In the genomic region with DNA sequence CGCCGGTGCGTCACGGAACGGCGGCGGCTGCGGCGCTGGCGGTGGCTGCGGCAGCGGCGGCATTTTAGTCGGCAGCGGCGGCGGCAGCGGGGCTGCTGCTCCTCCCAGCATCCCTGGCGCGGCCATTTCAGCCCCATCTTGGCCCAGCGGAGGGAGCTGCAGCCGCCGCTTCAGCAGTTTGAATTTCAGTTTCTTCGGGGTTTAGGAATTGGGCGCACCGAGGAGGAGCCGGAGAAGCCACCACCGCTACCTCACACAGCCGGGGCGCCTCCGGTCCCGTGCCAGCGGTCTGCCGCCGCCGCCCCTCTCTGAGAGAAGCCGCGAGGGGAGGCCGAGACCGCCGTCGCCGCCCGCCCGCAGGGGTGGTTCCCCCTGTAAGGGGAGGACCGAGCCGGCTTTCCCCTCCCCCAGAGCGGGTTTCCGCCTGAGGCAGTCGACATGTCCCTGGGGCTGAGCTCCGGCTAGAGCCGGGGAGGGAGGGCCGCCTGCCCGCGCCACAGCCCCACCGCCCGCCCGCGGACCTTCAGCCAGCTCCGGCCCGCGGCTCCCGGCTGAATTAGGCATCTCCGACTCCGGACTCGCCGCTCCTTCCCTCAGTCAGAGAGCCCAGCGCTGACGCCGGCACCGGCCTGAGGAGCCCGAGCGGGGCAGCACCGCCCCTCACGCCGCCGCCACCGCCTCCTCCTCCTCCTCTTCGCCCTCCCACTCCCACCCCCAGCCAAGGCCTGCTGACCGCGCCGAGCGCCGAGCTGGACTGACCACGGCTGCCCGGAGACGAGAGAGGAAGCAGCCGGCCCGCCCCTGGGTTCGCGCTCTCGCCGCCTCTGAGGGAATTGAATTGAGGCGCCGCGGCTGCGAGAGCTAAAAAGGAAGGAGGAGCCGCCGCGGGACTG, we compare ENCODE assay signal across 8 cellular contexts. TPM values are rescaled to one million over a fixed set of nuclear protein-coding genes. Genes with fewer than 3 reads are reported as not detected.
DNase-seq lines count a peak whose midpoint lies in the region; ATAC-seq and TF ChIP-seq lines count a peak whose summit lies in the region.

A gene (plus strand): TSS at position 67 of the 893 bp plus-strand sequence. CDS start 1,053 bp downstream, outside the sequence.

- H4K20me1 ChIP-seq in BLaER1, result peaks cover 47% of the 10 kb centered on the region

- H3K4me3 Mint-ChIP-seq in activated CD4-positive, alpha-beta T cell treated with anti-CD3 and anti-CD28 coated beads, Interleukin-2, amount 10 ng/mL, durations not matched to agents 24 days and 14 days, result peak within 1 kb of the TSS; percentile 81

- peak within 1 kb of the TSS; percentile 95 for H3K4me2 ChIP-seq in BLaER1

- H3K27ac Mint-ChIP-seq in activated CD4-positive, alpha-beta T cell treated with anti-CD3 and anti-CD28 coated beads, Interleukin-2, amount 10 ng/mL, durations not matched to agents 24 days and 14 days, result peak within 1 kb of the TSS; percentile 92

- peaks cover 8% of the 10 kb centered on the region for H3K27me3 Mint-ChIP-seq in activated CD4-positive, alpha-beta T cell treated with anti-CD3 and anti-CD28 coated beads, Interleukin-2, amount 10 ng/mL, durations not matched to agents 24 days and 14 days

- H3K36me3 ChIP-seq in BLaER1, result no peaks in the 10 kb centered on the region

- H3K9me3 Mint-ChIP-seq in activated CD4-positive, alpha-beta T cell treated with anti-CD3 and anti-CD28 coated beads, Interleukin-2, amount 10 ng/mL, durations not matched to agents 24 days and 14 days, result peaks cover 3% of the 10 kb centered on the region

- no peaks in the 10 kb centered on the region for H3K9me3 ChIP-seq in BLaER1

- peak; percentile 64 for ATAC-seq in HG03378 (IDR thresholded peaks at IDR 0.05; ENCODE audit: unreplicated experiment)
- peak; percentile 79 for ATAC-seq in left lobe of liver

- peaks cover 23% of the 10 kb centered on the region for H3K4me1 Mint-ChIP-seq in activated CD4-positive, alpha-beta T cell treated with anti-CD3 and anti-CD28 coated beads, Interleukin-2, amount 10 ng/mL, durations not matched to agents 24 days and 14 days

- H3K27ac ChIP-seq in BLaER1 (peak within 1 kb of the TSS; percentile 96), coronary artery (peak within 1 kb of the TSS; percentile 97 to 98)

- H3K9ac ChIP-seq in BLaER1, result peak within 1 kb of the TSS; percentile 93

- peaks cover 17% of the 10 kb centered on the region for H3K36me3 Mint-ChIP-seq in activated CD4-positive, alpha-beta T cell treated with anti-CD3 and anti-CD28 coated beads, Interleukin-2, amount 10 ng/mL, durations not matched to agents 24 days and 14 days (ENCODE audit: low read depth)

- H3K4me1 ChIP-seq in BLaER1, result peaks cover 33% of the 10 kb centered on the region

- no peak for TF ChIP-seq CTCF in coronary artery (IDR thresholded peaks at IDR 0.05)

- H3K4me3 ChIP-seq in BLaER1 (peak within 1 kb of the TSS; percentile 82), coronary artery (peak within 1 kb of the TSS; percentile 92)

- H3K27me3 ChIP-seq in BLaER1, result no peaks in the 10 kb centered on the region

- TF ChIP-seq POLR2A in GM19099 (IDR thresholded peaks at IDR 0.05; ENCODE audit: extremely low read depth, insufficient read length, low read depth), result peak; percentile 85

- intact Hi-C loops in activated CD4-positive, alpha-beta T cell treated with anti-CD3 and anti-CD28 coated beads, Interleukin-2, amount 10 ng/mL, durations not matched to agents 24 days and 14 days (cut with micrococcal nuclease), result loop anchor here (1.0 to 10.0 kb wide), 8 partner anchors 23 to 794 kb away; a partner anchor contains a TSS

- peak; percentile 87 for DNase-seq in NCI-H510A treated with DMSO at 0.1 percent for 48 hours (lab: John Stamatoyannopoulos, UW)
- DNase-seq in activated CD4-positive, alpha-beta T cell treated with anti-CD3 and anti-CD28 coated beads, Interleukin-2, amount 10 ng/mL, durations not matched to agents 24 days and 14 days, result peak; percentile 99
- DNase-seq in coronary artery (ENCODE audit: low spot score), result peak; percentile 96
- DNase-seq in left lobe of liver (ENCODE audit: low spot score), result peak; percentile 97
- peak; percentile 89 for DNase-seq in stimulated activated CD4-positive, alpha-beta T cell treated with anti-CD3 and anti-CD28 coated beads, Interleukin-2, amount 100 ng/mL, for 4 hours (ENCODE audit: low read depth)

RNA-seq across cellular contexts. Expression of the gene that starts here (rescaled TPM):
- 16.4 and 18.7 TPM in 2 replicates for total RNA-seq in activated CD4-positive, alpha-beta T cell treated with anti-CD3 and anti-CD28 coated beads, Interleukin-2, amount 10 ng/mL, durations not matched to agents 24 days and 14 days
- 8.5 TPM for total RNA-seq in left lobe of liver

Comparison
In these comparisons a context has a peak if more than half of its experiments do, and no peak if none do; other contexts are left out.
1. Peak in every context shown above with its lines: DNase-seq, ATAC-seq, H3K4me3 ChIP-seq and H3K27ac ChIP-seq.